8 cellular contexts compared by ENCODE assay signal in genomic region chr14:67357583-67358354, GRCh38. TPM values are rescaled to one million over a fixed set of nuclear protein-coding genes. Genes with fewer than 3 reads are reported as not detected.
A peak's percentile ranks its signal among the peaks of the same experiment; 100 is the strongest.
DNase-seq lines count a peak whose midpoint lies in the region; ATAC-seq and TF ChIP-seq lines count a peak whose summit lies in the region.

No MANE protein-coding gene starts in this region.

- H3K27me3 ChIP-seq in mesendoderm (ENCODE audit: insufficient read depth, low read length, poor library complexity) = no peaks in the 10 kb centered on the region

- H4K8ac ChIP-seq in mesendoderm (ENCODE audit: low read depth, low read length) = no peak overlapping the region

- H2BK5ac ChIP-seq in mesendoderm (ENCODE audit: low read length) = no peak overlapping the region

- no peak overlapping the region for H3K18ac ChIP-seq in mesendoderm (ENCODE audit: low read length)

- H2BK15ac ChIP-seq in mesendoderm (replicated peaks; ENCODE audit: low read depth) = no peak overlapping the region

- H3K9me3 Mint-ChIP-seq in HFFc6 = no peaks in the 10 kb centered on the region

- ATAC-seq in GM19351 (IDR thresholded peaks at IDR 0.05; ENCODE audit: unreplicated experiment) (no peak), HG03039 (IDR thresholded peaks at IDR 0.05; ENCODE audit: unreplicated experiment) (no peak)

- peaks cover 6% of the 10 kb centered on the region for H3K79me1 ChIP-seq in mesendoderm (ENCODE audit: low read length)

- H3K4me3 ChIP-seq in mesendoderm (ENCODE audit: low read length) = no peak overlapping the region
- H3K4me3 ChIP-seq in coronary artery = no peak overlapping the region

- H2BK120ac ChIP-seq in mesendoderm (ENCODE audit: low read depth, low read length) = no peak overlapping the region

- peaks cover 52% of the 10 kb centered on the region for H3K79me2 ChIP-seq in mesendoderm (ENCODE audit: control insufficient read depth, insufficient read depth, low read length)

- H3K27ac Mint-ChIP-seq in HFFc6 = peak overlapping the region; percentile 100

- H3K56ac ChIP-seq in mesendoderm (ENCODE audit: low read length) = peak overlapping the region; percentile 82

- peaks cover 6% of the 10 kb centered on the region for H3K27me3 Mint-ChIP-seq in HFFc6 (ENCODE audit: insufficient read depth)

- H3K4ac ChIP-seq in mesendoderm (ENCODE audit: low read depth, low read length) = no peak overlapping the region

- H3K4me2 ChIP-seq in mesendoderm (ENCODE audit: low read length) = no peak overlapping the region

- H3K27ac ChIP-seq in mesendoderm (ENCODE audit: low read depth, low read length) = no peak overlapping the region
- no peak overlapping the region for H3K27ac ChIP-seq in coronary artery

- H3K36me3 Mint-ChIP-seq in HFFc6 (ENCODE audit: low read depth) = peaks cover 39% of the 10 kb centered on the region

- TF ChIP-seq CTCF in HFFc6 (IDR thresholded peaks at IDR 0.05) (no peak), coronary artery (IDR thresholded peaks at IDR 0.05) (no peak)

- H3K4me1 Mint-ChIP-seq in HFFc6 (ENCODE audit: low read depth) = peaks cover 49% of the 10 kb centered on the region

- no peaks in the 10 kb centered on the region for H3K36me3 ChIP-seq in mesendoderm (ENCODE audit: control insufficient read depth, insufficient read depth, low read length)

- no peak overlapping the region for H4K5ac ChIP-seq in mesendoderm (ENCODE audit: low read length)

- no peak overlapping the region for H3K9ac ChIP-seq in mesendoderm (ENCODE audit: low read length)

- WGBS in mesendoderm (ENCODE audit: extremely low coverage, insufficient coverage, low lambda C conversion rate) = no CpG with 5 or more reads among the region's 13 CpGs

- no peak overlapping the region for H3K23ac ChIP-seq in mesendoderm (ENCODE audit: low read length)

- H2AK5ac ChIP-seq in mesendoderm (ENCODE audit: low read length) = no peak overlapping the region

- peak overlapping the region; percentile 97 for H3K4me3 Mint-ChIP-seq in HFFc6

- no peaks in the 10 kb centered on the region for H3K4me1 ChIP-seq in mesendoderm (ENCODE audit: control insufficient read depth, low read depth, low read length)

- DNase-seq in AG20443 (ENCODE audit: low spot score) (peak; percentile 27), HFFc6 (no peak), amniotic epithelial cell (ENCODE audit: low read depth) (peak; percentile 41), mesendoderm (peak; percentile 18), coronary artery (ENCODE audit: low spot score) (no peak), GM19240 (ENCODE audit: insufficient read length, low spot score) (no peak)

RNA-seq across cellular contexts. Expression of gene ATP6V1D, which starts 1.8 kb away (rescaled TPM):
- 100 to 1,000 TPM; 135 to 167 (median 150) TPM for total RNA-seq in HFFc6 (2021; fragmentation: NEBNext Ultra II Directional; extraction: Animal tissue kit (Norgen Biotek cat#: 25700))
- polyA plus RNA-seq in mesendoderm (2013, experiment 1 of 2) = 47.6 TPM
- polyA plus RNA-seq in mesendoderm (2013, experiment 2 of 2) = 48.0 TPM

RNA-seq across cellular contexts. Expression of gene EIF2S1, which starts 2.4 kb away (rescaled TPM):
- total RNA-seq in HFFc6 (2021; fragmentation: NEBNext Ultra II Directional; extraction: Animal tissue kit (Norgen Biotek cat#: 25700)) = 100 to 1,000 TPM; 163 to 218 (median 178) TPM
- 99.3 TPM for polyA plus RNA-seq in mesendoderm (2013, experiment 1 of 2)
- 98.4 TPM for polyA plus RNA-seq in mesendoderm (2013, experiment 2 of 2)

RNA-seq across cellular contexts. Expression of gene PLEK2, which starts 54.2 kb away (rescaled TPM):
- total RNA-seq in HFFc6 (2021; fragmentation: NEBNext Ultra II Directional; extraction: Animal tissue kit (Norgen Biotek cat#: 25700)) = 10 to 100 TPM in 5 of 6 experiments, 1 to 10 TPM in 1; 8.7 to 23.8 (median 19.5) TPM
- 1.9 TPM for polyA plus RNA-seq in mesendoderm (2013, experiment 1 of 2)
- 2.3 TPM for polyA plus RNA-seq in mesendoderm (2013, experiment 2 of 2)

Comparison
In these comparisons a context has a peak if more than half of its experiments do, and no peak if none do; other contexts are left out.
1. DNase-seq: peak in AG20443 (single experiment), amniotic epithelial cell (single experiment) and mesendoderm (single experiment); none in HFFc6 (single experiment), coronary artery (single experiment) and GM19240 (single experiment).